In genomic region chr14:64539186-64539552, GRCh38 we compare ENCODE assay signal across 6 cellular contexts. TPM values are rescaled to one million over a fixed set of nuclear protein-coding genes. Genes with fewer than 3 reads are reported as not detected.
DNase-seq lines count a peak whose midpoint lies in the region; ATAC-seq and TF ChIP-seq lines count a peak whose summit lies in the region.

No MANE protein-coding gene starts in this region.

- H3K27ac ChIP-seq in CD8-positive, alpha-beta memory T cell (ENCODE audit: low read depth, low read length), result no peak overlapping the region
- no peak overlapping the region for H3K27ac ChIP-seq in mesodermal cell (ENCODE audit: low read depth, low read length, severe bottlenecking)

- peaks cover 18% of the 10 kb centered on the region for H3K4me1 ChIP-seq in CD8-positive, alpha-beta memory T cell (ENCODE audit: insufficient read depth, low read length)
- peaks cover 6% of the 10 kb centered on the region for H3K4me1 ChIP-seq in mesodermal cell (ENCODE audit: control insufficient read depth, insufficient read depth, low read length, poor library complexity, severe bottlenecking)

- H3K27me3 ChIP-seq in CD8-positive, alpha-beta memory T cell (ENCODE audit: insufficient read depth, low read length, poor library complexity, severe bottlenecking), result no peaks in the 10 kb centered on the region

- H3K36me3 Mint-ChIP-seq in CD8-positive, alpha-beta memory T cell, result peaks cover 0 to 6% (median 0%) of the 10 kb centered on the region in 3 donors
- peaks cover 7% of the 10 kb centered on the region for H3K36me3 Mint-ChIP-seq in activated B cell treated with CpG ODN at 0.5 μM for 24 hours (ENCODE audit: low read depth)

- POLR2A ChIA-PET in CD8-positive, alpha-beta memory T cell (lab: Charles Lee), result interaction anchor here (1.5 kb wide), 1 partner anchor 80 kb away, joined by 3 read pairs; no protein-coding TSS in a partner anchor
- POLR2A ChIA-PET in activated B cell treated with CpG ODN at 0.5 μM for 24 hours (lab: Charles Lee), result interaction anchor here (1.3 to 3.1 kb wide), 2 partner anchors 15 to 35 kb away, joined by 3 to 55 read pairs; partner anchors contain the start of genes ZBTB1 and ZBTB25

- peak overlapping the region in 6 of 8 donors; percentile 17 to 91 (median 78) for H3K27ac Mint-ChIP-seq in CD8-positive, alpha-beta memory T cell
- peak overlapping the region; percentile 3 for H3K27ac Mint-ChIP-seq in activated B cell treated with CpG ODN at 0.5 μM for 24 hours

- peaks cover 26 to 39% (median 37%) of the 10 kb centered on the region in 3 donors for H3K4me1 Mint-ChIP-seq in CD8-positive, alpha-beta memory T cell
- peaks cover 33% of the 10 kb centered on the region for H3K4me1 Mint-ChIP-seq in activated B cell treated with CpG ODN at 0.5 μM for 24 hours

- no peak for ATAC-seq in activated B cell treated with CpG ODN at 0.5 μM for 24 hours (ENCODE audit: low read depth)
- ATAC-seq in GM21576 (IDR thresholded peaks at IDR 0.05; ENCODE audit: unreplicated experiment), result no peak
- no peak for ATAC-seq in GM21529 (IDR thresholded peaks at IDR 0.05; ENCODE audit: unreplicated experiment)

- CTCF ChIA-PET in CD8-positive, alpha-beta memory T cell (lab: Charles Lee), result interaction anchor here (0.9 to 1.9 kb wide), 7 partner anchors 10 to 152 kb away, joined by 3 to 14 read pairs (median 5); partner anchors contain the start of gene PPP1R36
- CTCF ChIA-PET in activated B cell treated with CpG ODN at 0.5 μM for 24 hours (lab: Charles Lee), result interaction anchor here (0.8 to 1.4 kb wide), 2 partner anchors 28 to 98 kb away, joined by 3 to 4 read pairs; no protein-coding TSS in a partner anchor

- no peak for TF ChIP-seq CTCF in activated B cell treated with CpG ODN at 0.5 μM for 24 hours (IDR thresholded peaks at IDR 0.05)

- no peaks in the 10 kb centered on the region for H3K9me3 ChIP-seq in CD8-positive, alpha-beta memory T cell (ENCODE audit: low read length)
- peaks cover 8% of the 10 kb centered on the region for H3K9me3 ChIP-seq in mesodermal cell (ENCODE audit: control insufficient read depth, low read length)

- DNase-seq in CD8-positive, alpha-beta memory T cell, result no peak
- DNase-seq in activated B cell treated with CpG ODN at 0.5 μM for 24 hours, result no peak
- no peak for DNase-seq in NCI-H2029 (lab: John Stamatoyannopoulos, UW)

- WGBS in mesodermal cell (ENCODE audit: insufficient coverage in 2 of 2), 2 experiments, result 73 to 85% methylated on average over 9 to 10 of the region's 11 CpGs

- H3K4me3 ChIP-seq in CD8-positive, alpha-beta memory T cell (ENCODE audit: low read length), result peak overlapping the region; percentile 92
- H3K4me3 ChIP-seq in mesodermal cell (ENCODE audit: extremely low read depth, insufficient read depth, low read length, poor library complexity, severe bottlenecking), result peak overlapping the region; percentile 49

- H3K4me3 Mint-ChIP-seq in CD8-positive, alpha-beta memory T cell, result peak overlapping the region; percentile 92 to 99 (median 95)
- H3K4me3 Mint-ChIP-seq in activated B cell treated with CpG ODN at 0.5 μM for 24 hours, result peak overlapping the region; percentile 100

- peaks cover 0 to 6% (median 3%) of the 10 kb centered on the region in 5 donors for H3K9me3 Mint-ChIP-seq in CD8-positive, alpha-beta memory T cell
- H3K9me3 Mint-ChIP-seq in activated B cell treated with CpG ODN at 0.5 μM for 24 hours, result no peaks in the 10 kb centered on the region

- H3K36me3 ChIP-seq in CD8-positive, alpha-beta memory T cell (ENCODE audit: insufficient read depth, low read length), result no peaks in the 10 kb centered on the region
- H3K36me3 ChIP-seq in mesodermal cell (ENCODE audit: control insufficient read depth, insufficient read depth, low read length), result no peaks in the 10 kb centered on the region

- intact Hi-C loops in activated B cell treated with CpG ODN at 0.5 μM for 24 hours (cut with micrococcal nuclease), result no loop called here

- peaks cover 0 to 4% of the 10 kb centered on the region in 2 donors for H3K27me3 Mint-ChIP-seq in CD8-positive, alpha-beta memory T cell
- H3K27me3 Mint-ChIP-seq in activated B cell treated with CpG ODN at 0.5 μM for 24 hours, result peaks cover 2% of the 10 kb centered on the region

RNA-seq across cellular contexts. Expression of gene HSPA2, which starts 1.4 kb away (rescaled TPM):
- 1 to 10 TPM; 1.9 TPM for total RNA-seq in CD8-positive, alpha-beta memory T cell
- 0.87 TPM for polyA plus RNA-seq in CD8-positive, alpha-beta memory T cell
- total RNA-seq in activated B cell treated with CpG ODN at 0.5 μM for 24 hours, result 3.8 and 5.4 TPM in 2 replicates
- polyA plus RNA-seq in mesodermal cell (2013, experiment 1 of 2), result 53.5 TPM
- polyA plus RNA-seq in mesodermal cell (2013, experiment 2 of 2), result 43.7 TPM

RNA-seq across cellular contexts. Expression of gene PPP1R36, which starts 10.6 kb away (rescaled TPM):
- total RNA-seq in CD8-positive, alpha-beta memory T cell, result under 1 TPM; 0.22 to 0.24 TPM
- 0.25 TPM for polyA plus RNA-seq in CD8-positive, alpha-beta memory T cell
- not detected in 2 replicates for total RNA-seq in activated B cell treated with CpG ODN at 0.5 μM for 24 hours
- 1.8 TPM for polyA plus RNA-seq in mesodermal cell (2013, experiment 1 of 2)
- polyA plus RNA-seq in mesodermal cell (2013, experiment 2 of 2), result 1.2 TPM

RNA-seq across cellular contexts. Expression of gene ZBTB1, which starts 34.6 kb away (rescaled TPM):
- 10 to 100 TPM; 48.2 to 48.4 TPM for total RNA-seq in CD8-positive, alpha-beta memory T cell
- polyA plus RNA-seq in CD8-positive, alpha-beta memory T cell, result 51.7 TPM
- 56.5 and 60.7 TPM in 2 replicates for total RNA-seq in activated B cell treated with CpG ODN at 0.5 μM for 24 hours
- 30.1 TPM for polyA plus RNA-seq in mesodermal cell (2013, experiment 1 of 2)
- polyA plus RNA-seq in mesodermal cell (2013, experiment 2 of 2), result 35.1 TPM

RNA-seq across cellular contexts. Expression of gene ZBTB25, which starts 35.5 kb away (rescaled TPM):
- 10 to 100 TPM; 21.7 to 22.9 TPM for total RNA-seq in CD8-positive, alpha-beta memory T cell
- 34.9 TPM for polyA plus RNA-seq in CD8-positive, alpha-beta memory T cell
- total RNA-seq in activated B cell treated with CpG ODN at 0.5 μM for 24 hours, result 20.9 and 29.1 TPM in 2 replicates
- 8.3 TPM for polyA plus RNA-seq in mesodermal cell (2013, experiment 1 of 2)
- polyA plus RNA-seq in mesodermal cell (2013, experiment 2 of 2), result 9.8 TPM
